In genomic region chr3:150905766-150906165, GRCh38 we compare ENCODE assay signal across 11 cellular contexts. TPM values are rescaled to one million over a fixed set of nuclear protein-coding genes. Genes with fewer than 3 reads are reported as not detected.
"Had no signal": no experiment of that assay in that cellular context is flagged by ENCODE, and none has a peak within 500 bp of the region (broad histone marks: within the 10 kb centered on the region; RNA-seq: fewer than 3 reads in every experiment).

No MANE protein-coding gene starts in this region.

- H3K4me3 ChIP-seq: GM23248, GM23338, HAP-1 had no signal

- H2AFZ ChIP-seq: GM23248 had no signal

- H3K9ac ChIP-seq: GM23248 had no signal

- DNase-seq: GM23248, GOT3, H7, H9, HCEC 1CT, HFFc6 had no signal

- H3K27ac ChIP-seq: GM23248 had no signal

- H3K9me3 ChIP-seq: HAP-1 had no signal

- ATAC-seq: GM23338, HCT116 had no signal

- H3K4me1 ChIP-seq: HAP-1 had no signal

- H3K36me3 ChIP-seq: HAP-1 had no signal

- H3K4me2 ChIP-seq: GM23338 had no signal

RNA-seq across cellular contexts. Expression of gene MINDY4B, which starts 0.5 kb away (rescaled TPM):
- total RNA-seq: GM23248, GM23338, H1, H4, H7, H9, HFFc6 had no signal
